In genomic region chr6:37432590-37432915, GRCh38 we compare ENCODE assay signal across 8 cellular contexts. TPM values are rescaled to one million over a fixed set of nuclear protein-coding genes. Genes with fewer than 3 reads are reported as not detected.
DNase-seq lines count a peak whose midpoint lies in the region; ATAC-seq and TF ChIP-seq lines count a peak whose summit lies in the region.

No MANE protein-coding gene starts in this region.

- peak overlapping the region; percentile 82 for H3K4me2 ChIP-seq in SU-DHL-6 (ENCODE audit: low read depth, low read length, poor library complexity, severe bottlenecking)

- H3K36me3 Mint-ChIP-seq in activated CD4-positive, alpha-beta T cell treated with anti-CD3 and anti-CD28 coated beads, Interleukin-2, amount 10 ng/mL, durations not matched to agents 7 days and 5 days (ENCODE audit: low read depth) = peaks cover 16% of the 10 kb centered on the region

- H3K9ac ChIP-seq in SU-DHL-6 (ENCODE audit: low read length) = peak overlapping the region; percentile 77

- H4K20me1 ChIP-seq in SU-DHL-6 (ENCODE audit: low read depth, low read length) = no peaks in the 10 kb centered on the region

- H3K27ac ChIP-seq in SU-DHL-6 (ENCODE audit: low read depth, low read length) = peak overlapping the region; percentile 33
- H3K27ac ChIP-seq in foreskin keratinocyte = peak overlapping the region; percentile 48

- H3K79me2 ChIP-seq in SU-DHL-6 (ENCODE audit: insufficient read depth, low read length) = peaks cover 20% of the 10 kb centered on the region

- H3F3A ChIP-seq in SU-DHL-6 (ENCODE audit: insufficient read depth) = peaks cover 21% of the 10 kb centered on the region

- H2AFZ ChIP-seq in SU-DHL-6 (ENCODE audit: low read depth, low read length, severe bottlenecking) = peak overlapping the region; percentile 94

- POLR2A ChIA-PET in activated CD4-positive, alpha-beta T cell treated with anti-CD3 and anti-CD28 coated beads, Interleukin-2, amount 10 ng/mL, durations not matched to agents 7 days and 5 days (lab: Charles Lee) = interaction anchor here (0.6 to 0.8 kb wide), 2 partner anchors 85 to 1271 kb away, joined by 3 read pairs; no protein-coding TSS in a partner anchor

- no peak for DNase-seq in activated CD4-positive, alpha-beta T cell treated with anti-CD3 and anti-CD28 coated beads, Interleukin-2, amount 10 ng/mL, durations not matched to agents 7 days and 5 days
- no peak for DNase-seq in activated CD4-positive, alpha-beta T cell treated with anti-CD3 and anti-CD28 coated beads, Interleukin-2, amount 50 U/mL, for 4 hours
- DNase-seq in foreskin keratinocyte = no peak
- DNase-seq in retinal pigment epithelial cell (ENCODE audit: low read depth) = no peak
- DNase-seq in NCI-H446 (lab: John Stamatoyannopoulos, UW) = no peak
- DNase-seq in cerebellar nuclear complex (lab: John Stamatoyannopoulos, UW) = no peak
- no peak for DNase-seq in activated gamma-delta T cell treated with Interleukin-2 at 50 U/mL for 16 hours

- H3K27me3 ChIP-seq in SU-DHL-6 (ENCODE audit: low read length) (no peaks in the 10 kb centered on the region), foreskin keratinocyte (no peaks in the 10 kb centered on the region)

- CTCF ChIA-PET in activated CD4-positive, alpha-beta T cell treated with anti-CD3 and anti-CD28 coated beads, Interleukin-2, amount 10 ng/mL, durations not matched to agents 7 days and 5 days (lab: Charles Lee) = no interaction called here

- peaks cover 14% of the 10 kb centered on the region for H3K27me3 Mint-ChIP-seq in activated CD4-positive, alpha-beta T cell treated with anti-CD3 and anti-CD28 coated beads, Interleukin-2, amount 10 ng/mL, durations not matched to agents 7 days and 5 days

- H3K4me1 Mint-ChIP-seq in activated CD4-positive, alpha-beta T cell treated with anti-CD3 and anti-CD28 coated beads, Interleukin-2, amount 10 ng/mL, durations not matched to agents 7 days and 5 days = peaks cover 41% of the 10 kb centered on the region

- no peaks in the 10 kb centered on the region for H3K36me3 ChIP-seq in SU-DHL-6 (ENCODE audit: low read length)

- ATAC-seq in foreskin keratinocyte = peak; percentile 9

- H3K4me3 ChIP-seq in SU-DHL-6 (ENCODE audit: insufficient read depth, low read length, poor library complexity, severe bottlenecking) = peak overlapping the region; percentile 78
- peak overlapping the region; percentile 87 for H3K4me3 ChIP-seq in retinal pigment epithelial cell (ENCODE audit: low read length)

- H3K4me3 Mint-ChIP-seq in activated CD4-positive, alpha-beta T cell treated with anti-CD3 and anti-CD28 coated beads, Interleukin-2, amount 10 ng/mL, durations not matched to agents 7 days and 5 days = peak overlapping the region; percentile 85

- no peaks in the 10 kb centered on the region for H3K9me3 ChIP-seq in SU-DHL-6 (ENCODE audit: insufficient read depth, low read length)

- peak overlapping the region; percentile 97 for H3K27ac Mint-ChIP-seq in activated CD4-positive, alpha-beta T cell treated with anti-CD3 and anti-CD28 coated beads, Interleukin-2, amount 10 ng/mL, durations not matched to agents 7 days and 5 days

- H3K4me1 ChIP-seq in foreskin keratinocyte = no peaks in the 10 kb centered on the region

- peaks cover 2% of the 10 kb centered on the region for H3K9me3 Mint-ChIP-seq in activated CD4-positive, alpha-beta T cell treated with anti-CD3 and anti-CD28 coated beads, Interleukin-2, amount 10 ng/mL, durations not matched to agents 7 days and 5 days

- H3K9me2 ChIP-seq in SU-DHL-6 (replicated peaks; ENCODE audit: insufficient read depth, low read length) = no peaks in the 10 kb centered on the region

- TF ChIP-seq CTCF in SU-DHL-6 (IDR thresholded peaks at IDR 0.05; ENCODE audit: insufficient read depth, low read length, poor library complexity, severe bottlenecking) (no peak), foreskin keratinocyte (conservative IDR thresholded peaks at IDR 0.05) (no peak), retinal pigment epithelial cell (conservative IDR thresholded peaks at IDR 0.05; ENCODE audit: low read depth, low read length) (no peak)

RNA-seq across cellular contexts. Expression of gene CMTR1, which starts 0.5 kb away (rescaled TPM):
- total RNA-seq in activated CD4-positive, alpha-beta T cell treated with anti-CD3 and anti-CD28 coated beads, Interleukin-2, amount 10 ng/mL, durations not matched to agents 7 days and 5 days = 10 to 100 TPM; 90.9 to 92.5 TPM
- total RNA-seq in foreskin keratinocyte = 37.8 and 43.0 TPM in 2 replicates
- 19.7 and 21.0 TPM in 2 replicates for polyA plus RNA-seq in foreskin keratinocyte
